8 cellular contexts compared by ENCODE assay signal in the genomic region with DNA sequence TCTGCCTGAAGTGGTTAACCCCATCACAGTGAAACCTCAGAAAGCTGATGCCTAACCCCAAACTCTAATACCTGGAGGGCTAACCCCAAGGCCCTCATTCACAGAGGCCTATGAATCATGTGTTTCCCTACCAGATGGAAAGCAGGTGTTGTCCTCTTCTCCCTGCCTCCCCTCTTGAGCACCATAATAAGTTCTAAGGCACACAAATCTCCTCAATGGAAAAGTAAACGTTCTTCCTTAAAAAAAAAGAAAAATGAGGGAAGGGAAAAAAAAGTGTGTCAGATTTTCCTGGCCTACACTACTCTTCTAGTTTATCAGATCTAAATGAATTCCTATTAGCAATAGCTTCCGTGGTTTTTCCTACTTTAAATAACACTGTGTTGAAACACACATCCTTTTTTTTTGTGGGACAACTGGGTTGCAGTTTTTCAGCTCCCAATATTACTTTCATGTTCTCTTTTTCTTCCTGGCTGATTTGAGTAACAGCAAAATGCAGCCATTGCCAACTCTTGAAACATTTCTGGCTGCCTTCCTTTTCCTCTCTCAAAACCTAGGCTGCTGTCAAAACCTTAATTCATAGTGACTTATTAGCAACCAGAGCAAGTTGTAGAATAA. TPM values are rescaled to one million over a fixed set of nuclear protein-coding genes. Genes with fewer than 3 reads are reported as not detected.
A peak's percentile ranks its signal among the peaks of the same experiment; 100 is the strongest.
DNase-seq lines count a peak whose midpoint lies in the region; ATAC-seq and TF ChIP-seq lines count a peak whose summit lies in the region.

No MANE protein-coding gene starts in this region.

- peaks cover 45% of the 10 kb centered on the region for H3K4me1 Mint-ChIP-seq in progenitor cell of endocrine pancreas (ENCODE audit: low read depth)

- peak overlapping the region; percentile 55 for H3K27ac ChIP-seq in SJCRH30

- H3K4me3 ChIP-seq in SJCRH30 (no peak overlapping the region), fibroblast of pulmonary artery (replicated peaks; ENCODE audit: low read depth, low read length) (peak overlapping the region; percentile 19)

- peak overlapping the region; percentile 55 for H3K4me3 Mint-ChIP-seq in progenitor cell of endocrine pancreas (ENCODE audit: low read depth)

- ATAC-seq in activated CD4-positive, CD25-positive, alpha-beta regulatory T cell treated with anti-CD3 and anti-CD28 coated beads, Interleukin-2, amount 50 U/mL, for 24 hours = no peak
- ATAC-seq in GM19395 (IDR thresholded peaks at IDR 0.05; ENCODE audit: unreplicated experiment) = no peak

- peaks cover 40% of the 10 kb centered on the region for H3K4me1 ChIP-seq in SJCRH30

- TF ChIP-seq CTCF in fibroblast of pulmonary artery (IDR thresholded peaks at IDR 0.05; ENCODE audit: low read length, missing control alignments) = no peak
- no peak for TF ChIP-seq CTCF in progenitor cell of endocrine pancreas (IDR thresholded peaks at IDR 0.05; ENCODE audit: unreplicated experiment)

- peak overlapping the region; percentile 97 for H3K27ac Mint-ChIP-seq in progenitor cell of endocrine pancreas

- no peaks in the 10 kb centered on the region for H3K27me3 ChIP-seq in SJCRH30

- peak; percentile 45 for DNase-seq in Daoy (ENCODE audit: low read depth)
- DNase-seq in SJCRH30 = no peak
- peak; percentile 90 for DNase-seq in fibroblast of pulmonary artery (ENCODE audit: low read depth)
- no peak for DNase-seq in progenitor cell of endocrine pancreas (ENCODE audit: low spot score, unreplicated experiment)
- DNase-seq in activated T-cell treated with anti-CD3 and anti-CD28 coated beads, Interleukin-2, amount 50 U/mL, for 1 hour = no peak
- DNase-seq in germinal center (ENCODE audit: low spot score) = no peak

- H3K36me3 Mint-ChIP-seq in progenitor cell of endocrine pancreas (ENCODE audit: insufficient read depth) = peaks cover 33% of the 10 kb centered on the region

- no peaks in the 10 kb centered on the region for H3K27me3 Mint-ChIP-seq in progenitor cell of endocrine pancreas

- H3K9me3 Mint-ChIP-seq in progenitor cell of endocrine pancreas (ENCODE audit: low read depth) = no peaks in the 10 kb centered on the region

- H3K36me3 ChIP-seq in SJCRH30 = no peaks in the 10 kb centered on the region

- H3K9me3 ChIP-seq in SJCRH30 (replicated peaks) = no peaks in the 10 kb centered on the region

RNA-seq across cellular contexts. Expression of a gene that starts 43.2 kb away (rescaled TPM):
- total RNA-seq in Daoy (2014; rRNA removed; shearing (Covaris generic)) = 0.09 and 0.80 TPM in 2 replicates
- total RNA-seq in SJCRH30 (2014; rRNA removed; shearing (Covaris generic)) = 0.10 TPM in 1 of 2 replicates, not detected in the other
- total RNA-seq in progenitor cell of endocrine pancreas = 70.4 and 75.4 TPM in 2 replicates

Comparison
In these comparisons a context has a peak if more than half of its experiments do, and no peak if none do; other contexts are left out.
1. DNase-seq: peak in Daoy (single experiment) and fibroblast of pulmonary artery (single experiment); none in SJCRH30 (0 of 2), progenitor cell of endocrine pancreas (single experiment), activated T-cell treated with anti-CD3 and anti-CD28 coated beads, Interleukin-2, amount 50 U/mL, for 1 hour (single experiment) and germinal center (single experiment).
2. RNA of a gene that starts 43.2 kb away (total RNA-seq): 70.4 to 75.4 TPM in progenitor cell of endocrine pancreas; 0.09 to 0.80 TPM in Daoy and 0.10 TPM in SJCRH30; every median in the first group is over 10 times any median in the second.